ENCODE assay signal across 8 cellular contexts in genomic region chr22:32823024-32823730, GRCh38. TPM values are rescaled to one million over a fixed set of nuclear protein-coding genes. Genes with fewer than 3 reads are reported as not detected.
DNase-seq lines count a peak whose midpoint lies in the region; ATAC-seq and TF ChIP-seq lines count a peak whose summit lies in the region.

No MANE protein-coding gene starts in this region.

- 45 to 52% methylated on average over 9 to 10 of the region's 10 CpGs for WGBS in tibial nerve, 2 donors

- H3K9me3 Mint-ChIP-seq in MCF 10A (ENCODE audit: unreplicated experiment): no peaks in the 10 kb centered on the region
- H3K9me3 Mint-ChIP-seq in activated naive CD8-positive, alpha-beta T cell treated with anti-CD3 and anti-CD28 coated beads, Interleukin-2, amount 50 U/mL, for 24 hours: no peaks in the 10 kb centered on the region

- no peaks in the 10 kb centered on the region for H3K9me2 ChIP-seq in OCI-LY7 (ENCODE audit: insufficient read depth, low read length)

- H3K36me3 ChIP-seq in breast epithelium (no peaks in the 10 kb centered on the region), OCI-LY7 (ENCODE audit: insufficient read depth, low read length) (no peaks in the 10 kb centered on the region), tibial nerve (peaks cover 0 to 14% (median 0%) of the 10 kb centered on the region in 3 donors)

- H3K27me3 Mint-ChIP-seq in MCF 10A (ENCODE audit: insufficient read depth, unreplicated experiment): no peaks in the 10 kb centered on the region
- no peaks in the 10 kb centered on the region for H3K27me3 Mint-ChIP-seq in activated naive CD8-positive, alpha-beta T cell treated with anti-CD3 and anti-CD28 coated beads, Interleukin-2, amount 50 U/mL, for 24 hours

- CTCF ChIA-PET in MCF 10A (lab: Yijun Ruan, JAX): interaction anchor here (0.7 to 1.1 kb wide), 6 partner anchors 13 to 163 kb away, joined by 3 to 6 read pairs (median 3); no protein-coding TSS in a partner anchor
- CTCF ChIA-PET in OCI-LY7 (lab: Charles Lee; ENCODE audit: unreplicated experiment): no interaction called here

- peaks cover 27% of the 10 kb centered on the region for H3K4me1 Mint-ChIP-seq in MCF 10A (ENCODE audit: insufficient read depth, unreplicated experiment)
- no peaks in the 10 kb centered on the region for H3K4me1 Mint-ChIP-seq in activated naive CD8-positive, alpha-beta T cell treated with anti-CD3 and anti-CD28 coated beads, Interleukin-2, amount 50 U/mL, for 24 hours

- no peak for ATAC-seq in activated naive CD8-positive, alpha-beta T cell treated with anti-CD3 and anti-CD28 coated beads, Interleukin-2, amount 50 U/mL, for 24 hours
- no peak for ATAC-seq in HG03439 (IDR thresholded peaks at IDR 0.05; ENCODE audit: unreplicated experiment)

- H3K9me3 ChIP-seq in breast epithelium: no peaks in the 10 kb centered on the region
- H3K9me3 ChIP-seq in OCI-LY7 (ENCODE audit: low read length): no peaks in the 10 kb centered on the region
- no peaks in the 10 kb centered on the region for H3K9me3 ChIP-seq in tibial nerve

- TF ChIP-seq CTCF in MCF 10A (IDR thresholded peaks at IDR 0.05; ENCODE audit: unreplicated experiment): peak; percentile 41
- no peak for TF ChIP-seq CTCF in breast epithelium (IDR thresholded peaks at IDR 0.05)
- peak; percentile 70 for TF ChIP-seq CTCF in OCI-LY7 (conservative IDR thresholded peaks at IDR 0.05; ENCODE audit: low read length)
- peak; percentile 54 for TF ChIP-seq CTCF in fibroblast of villous mesenchyme (IDR thresholded peaks at IDR 0.05; ENCODE audit: insufficient read depth, low read depth, low read length)
- TF ChIP-seq CTCF in tibial nerve (IDR thresholded peaks at IDR 0.05): peak in 4 of 5 experiments; percentile 6 to 17 (median 10)

- H3K36me3 Mint-ChIP-seq in MCF 10A (ENCODE audit: insufficient read depth, unreplicated experiment): peaks cover 12% of the 10 kb centered on the region
- no peaks in the 10 kb centered on the region for H3K36me3 Mint-ChIP-seq in activated naive CD8-positive, alpha-beta T cell treated with anti-CD3 and anti-CD28 coated beads, Interleukin-2, amount 50 U/mL, for 24 hours (ENCODE audit: low read depth)

- H3K27ac ChIP-seq in breast epithelium (peak overlapping the region in 1 of 2 donors; percentile 54), OCI-LY7 (ENCODE audit: low read depth, low read length, poor library complexity, severe bottlenecking) (no peak overlapping the region), tibial nerve (peak overlapping the region in 1 of 4 donors; percentile 57)

- no peak overlapping the region for H3K27ac Mint-ChIP-seq in MCF 10A (ENCODE audit: low read depth, unreplicated experiment)
- no peak overlapping the region for H3K27ac Mint-ChIP-seq in activated naive CD8-positive, alpha-beta T cell treated with anti-CD3 and anti-CD28 coated beads, Interleukin-2, amount 50 U/mL, for 24 hours

- POLR2A ChIA-PET in MCF 10A (lab: Yijun Ruan, JAX) (interaction anchor here (0.9 kb wide), 1 partner anchor 159 kb away, joined by 3 read pairs; no protein-coding TSS in a partner anchor), OCI-LY7 (lab: Charles Lee) (no interaction called here)

- H3K4me3 ChIP-seq in breast epithelium (no peak overlapping the region), OCI-LY7 (ENCODE audit: low read depth, low read length, poor library complexity, severe bottlenecking) (no peak overlapping the region), fibroblast of villous mesenchyme (ENCODE audit: low read depth, low read length) (no peak overlapping the region), tibial nerve (no peak overlapping the region)

- no peak for TF ChIP-seq EP300 in tibial nerve (IDR thresholded peaks at IDR 0.05)

- H3K79me2 ChIP-seq in OCI-LY7 (ENCODE audit: insufficient read depth, low read depth, low read length): no peaks in the 10 kb centered on the region

- no peak for TF ChIP-seq POLR2A in breast epithelium (IDR thresholded peaks at IDR 0.05)
- TF ChIP-seq POLR2A in tibial nerve (IDR thresholded peaks at IDR 0.05): no peak

- BruUV-seq in MCF 10A (replicated peaks; lab: Mats Ljungman, UMichigan): no TSS peak
- no TSS peak for BruUV-seq in OCI-LY7 (replicated peaks; lab: Mats Ljungman, UMichigan)

- no peaks in the 10 kb centered on the region for H4K20me1 ChIP-seq in OCI-LY7 (ENCODE audit: insufficient read depth, low read length)

- no peak overlapping the region for H2AFZ ChIP-seq in OCI-LY7 (ENCODE audit: low read length)

- H3K4me2 ChIP-seq in OCI-LY7 (ENCODE audit: low read length): no peak overlapping the region

- H3K4me3 Mint-ChIP-seq in MCF 10A (ENCODE audit: unreplicated experiment): no peak overlapping the region
- H3K4me3 Mint-ChIP-seq in activated naive CD8-positive, alpha-beta T cell treated with anti-CD3 and anti-CD28 coated beads, Interleukin-2, amount 50 U/mL, for 24 hours: no peak overlapping the region

- H3K4me1 ChIP-seq in breast epithelium: no peaks in the 10 kb centered on the region
- no peaks in the 10 kb centered on the region for H3K4me1 ChIP-seq in OCI-LY7 (ENCODE audit: insufficient read depth, low read length, poor library complexity, severe bottlenecking)
- H3K4me1 ChIP-seq in tibial nerve: peaks cover 0 to 95% (median 43%) of the 10 kb centered on the region in 4 donors

- H3K27me3 ChIP-seq in breast epithelium: no peaks in the 10 kb centered on the region
- H3K27me3 ChIP-seq in tibial nerve: no peaks in the 10 kb centered on the region

- peak; percentile 40 for DNase-seq in MCF 10A (ENCODE audit: unreplicated experiment)
- no peak for DNase-seq in breast epithelium (ENCODE audit: low spot score in 2 of 2)
- DNase-seq in OCI-LY7 (ENCODE audit: low spot score): peak; percentile 25
- DNase-seq in fibroblast of villous mesenchyme (ENCODE audit: low read depth): no peak
- DNase-seq in tibial nerve (ENCODE audit: low spot score in 2 of 2): no peak
- DNase-seq in activated naive CD8-positive, alpha-beta T cell treated with anti-CD3 and anti-CD28 coated beads, Interleukin-2, amount 50 U/mL, for 24 hours: no peak
- DNase-seq in anterior cingulate cortex (lab: John Stamatoyannopoulos, UW): no peak

- intact Hi-C loops in MCF 10A (cut with micrococcal nuclease): no loop called here
- intact Hi-C loops in breast epithelium (cut with DNase I; ENCODE audit: low total_unique reads): no loop called here
- intact Hi-C loops in OCI-LY7 (cut with micrococcal nuclease; ENCODE audit: unreplicated experiment): no loop called here

RNA-seq across cellular contexts. Expression of gene TIMP3, which starts 21.7 kb away (rescaled TPM):
- 44.9 and 50.6 TPM in 2 replicates for total RNA-seq in MCF 10A (2022)
- total RNA-seq in breast epithelium: 1,000 to 10,000 TPM in 1 of 3 donors, 100 to 1,000 TPM in 2; 269 to 1,246 (median 290) TPM
- total RNA-seq in OCI-LY7 (2014; rRNA removed; shearing (Covaris generic)): not detected in 2 replicates
- total RNA-seq in OCI-LY7 (2022): not detected in 2 replicates
- 418 and 924 TPM in 2 replicates for total RNA-seq in fibroblast of villous mesenchyme
- 1,000 to 10,000 TPM in 1 of 4 donors, 100 to 1,000 TPM in 3; 300 to 1,106 (median 939) TPM for total RNA-seq in tibial nerve

Comparison
In these comparisons a context has a peak if more than half of its experiments do, and no peak if none do; other contexts are left out.
1. DNase-seq: peak in MCF 10A (single experiment) and OCI-LY7 (single experiment); none in breast epithelium (0 of 2), fibroblast of villous mesenchyme (single experiment), tibial nerve (0 of 2), activated naive CD8-positive, alpha-beta T cell treated with anti-CD3 and anti-CD28 coated beads, Interleukin-2, amount 50 U/mL, for 24 hours (single experiment) and anterior cingulate cortex (0 of 58).
2. CTCF ChIP-seq: peak in MCF 10A (single experiment), OCI-LY7 (single experiment), fibroblast of villous mesenchyme (single experiment) and tibial nerve (4 of 5); none in breast epithelium (0 of 3).
3. RNA of gene TIMP3, which starts 21.7 kb away (total RNA-seq): 300 to 1,106 TPM in tibial nerve, 418 to 924 TPM in fibroblast of villous mesenchyme, 269 to 1,246 TPM in breast epithelium and 44.9 to 50.6 TPM in MCF 10A; not detected in OCI-LY7; every median in the first group is over 10 times any median in the second.